Comparison of ENCODE assay signal across 8 cellular contexts in the genomic region with DNA sequence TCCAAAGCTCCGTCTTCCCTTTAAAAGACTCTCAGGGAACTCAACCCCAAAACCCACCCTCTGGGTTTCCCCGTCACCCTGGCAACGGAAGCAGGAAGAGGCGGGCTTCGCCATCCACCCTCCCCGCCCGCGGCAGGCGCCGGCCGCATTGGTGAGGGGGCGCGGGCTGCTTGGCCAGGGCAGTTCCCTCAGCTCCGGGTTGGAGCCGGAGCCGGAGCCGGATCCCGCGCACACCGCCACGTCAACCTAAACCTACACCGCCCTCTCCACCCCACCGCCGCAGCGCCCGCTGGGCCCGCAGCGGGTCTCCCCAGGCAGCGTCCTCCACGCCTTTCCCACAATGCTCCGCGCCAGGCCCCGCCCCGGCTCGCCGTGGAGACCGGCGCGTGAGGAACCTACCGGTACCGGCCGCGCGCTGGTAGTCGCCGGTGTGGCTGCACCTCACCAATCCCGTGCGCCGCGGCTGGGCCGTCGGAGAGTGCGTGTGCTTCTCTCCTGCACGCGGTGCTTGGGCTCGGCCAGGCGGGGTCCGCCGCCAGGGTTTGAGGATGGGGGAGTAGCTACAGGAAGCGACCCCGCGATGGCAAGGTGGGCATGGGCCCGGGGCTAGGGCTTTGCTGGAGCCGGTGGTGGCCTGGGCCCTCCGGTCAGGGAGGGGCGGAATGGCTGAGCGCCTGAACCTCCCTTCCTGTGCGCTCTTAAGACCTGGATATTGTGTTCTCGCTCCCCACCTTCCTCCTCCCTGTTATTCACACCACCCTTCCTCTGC. TPM values are rescaled to one million over a fixed set of nuclear protein-coding genes. Genes with fewer than 3 reads are reported as not detected.
A peak's percentile ranks its signal among the peaks of the same experiment; 100 is the strongest.
DNase-seq lines count a peak whose midpoint lies in the region; ATAC-seq lines count a peak whose summit lies in the region.

A gene with protein sequence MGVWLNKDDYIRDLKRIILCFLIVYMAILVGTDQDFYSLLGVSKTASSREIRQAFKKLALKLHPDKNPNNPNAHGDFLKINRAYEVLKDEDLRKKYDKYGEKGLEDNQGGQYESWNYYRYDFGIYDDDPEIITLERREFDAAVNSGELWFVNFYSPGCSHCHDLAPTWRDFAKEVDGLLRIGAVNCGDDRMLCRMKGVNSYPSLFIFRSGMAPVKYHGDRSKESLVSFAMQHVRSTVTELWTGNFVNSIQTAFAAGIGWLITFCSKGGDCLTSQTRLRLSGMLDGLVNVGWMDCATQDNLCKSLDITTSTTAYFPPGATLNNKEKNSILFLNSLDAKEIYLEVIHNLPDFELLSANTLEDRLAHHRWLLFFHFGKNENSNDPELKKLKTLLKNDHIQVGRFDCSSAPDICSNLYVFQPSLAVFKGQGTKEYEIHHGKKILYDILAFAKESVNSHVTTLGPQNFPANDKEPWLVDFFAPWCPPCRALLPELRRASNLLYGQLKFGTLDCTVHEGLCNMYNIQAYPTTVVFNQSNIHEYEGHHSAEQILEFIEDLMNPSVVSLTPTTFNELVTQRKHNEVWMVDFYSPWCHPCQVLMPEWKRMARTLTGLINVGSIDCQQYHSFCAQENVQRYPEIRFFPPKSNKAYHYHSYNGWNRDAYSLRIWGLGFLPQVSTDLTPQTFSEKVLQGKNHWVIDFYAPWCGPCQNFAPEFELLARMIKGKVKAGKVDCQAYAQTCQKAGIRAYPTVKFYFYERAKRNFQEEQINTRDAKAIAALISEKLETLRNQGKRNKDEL (plus strand): TSS at position 362 of the 769 bp plus-strand sequence. CDS start 1,830 bp downstream, outside the sequence.

- H3K9ac ChIP-seq in HUES64 (ENCODE audit: low read depth, low read length) (peak within 1 kb of the TSS; percentile 97), muscle layer of colon (ENCODE audit: low read length) (peak within 1 kb of the TSS; percentile 71)

- ATAC-seq in GM21515 (IDR thresholded peaks at IDR 0.05; ENCODE audit: unreplicated experiment) (peak; percentile 86), esophagus mucosa (peak; percentile 97)

- H3K36me3 ChIP-seq in HUES64 (ENCODE audit: insufficient read depth, low read length) = peaks cover 36% of the 10 kb centered on the region
- H3K36me3 ChIP-seq in muscle layer of colon (ENCODE audit: insufficient read depth, low read length) = no peaks in the 10 kb centered on the region

- no peaks in the 10 kb centered on the region for H3K27me3 ChIP-seq in HUES64 (ENCODE audit: insufficient read depth, low read length)
- no peaks in the 10 kb centered on the region for H3K27me3 ChIP-seq in muscle layer of colon (ENCODE audit: control insufficient read depth in 1 of 2, insufficient read depth in 2 of 2, low read length in 2 of 2)

- H3K4me1 ChIP-seq in HUES64 (ENCODE audit: insufficient read depth, low read length) (peaks cover 19% of the 10 kb centered on the region), muscle layer of colon (ENCODE audit: insufficient read depth, low read length) (peaks cover 16% of the 10 kb centered on the region)

- H3K9me3 ChIP-seq in HUES64 (ENCODE audit: insufficient read depth, low read depth, low read length) (no peaks in the 10 kb centered on the region), muscle layer of colon (ENCODE audit: low read length) (no peaks in the 10 kb centered on the region)

- under 1% methylated on average over 69 of the region's 69 CpGs for WGBS in HUES64

- DNase-seq in DMS114 treated with DMSO at 0.1 percent for 48 hours (lab: John Stamatoyannopoulos, UW; ENCODE audit: unreplicated experiment) = peak; percentile 37
- DNase-seq in OCI-M1 (lab: John Stamatoyannopoulos, UW) = peak; percentile 98
- peak; percentile 89 for DNase-seq in activated T-cell treated with anti-CD3 and anti-CD28 coated beads, Interleukin-2, amount 50 U/mL, for 1 hour
- DNase-seq in stimulated activated CD8-positive, alpha-beta memory T cell treated with anti-CD3 and anti-CD28 coated beads, Interleukin-7, amount 100 ng/mL, for 24 hours (ENCODE audit: low read depth) = peak; percentile 82

- H3K4me3 ChIP-seq in HUES64 (ENCODE audit: low read length) = peak within 1 kb of the TSS; percentile 100
- H3K4me3 ChIP-seq in muscle layer of colon (ENCODE audit: low read depth in 1 of 2, low read length in 2 of 2) = peak within 1 kb of the TSS; percentile 63 to 66

- H3K27ac ChIP-seq in HUES64 (ENCODE audit: low read depth, low read length) = peak within 1 kb of the TSS; percentile 93
- H3K27ac ChIP-seq in muscle layer of colon (ENCODE audit: low read depth, low read length) = peak within 1 kb of the TSS; percentile 84

RNA-seq across cellular contexts. Expression of the gene that starts here (rescaled TPM):
- 60.9 TPM for polyA plus RNA-seq in HUES64 (2013, experiment 1 of 2)
- 67.1 TPM for polyA plus RNA-seq in HUES64 (2013, experiment 2 of 2)
- total RNA-seq in esophagus mucosa = 32.1 TPM

Comparison
In these comparisons a context has a peak if more than half of its experiments do, and no peak if none do; other contexts are left out.
1. Peak in every context shown above with its lines: DNase-seq, ATAC-seq, H3K4me3 ChIP-seq and H3K27ac ChIP-seq.
2. DNase-seq: peak in every context shown above with its lines; median percentile 98 in OCI-M1; 89 in activated T-cell treated with anti-CD3 and anti-CD28 coated beads, Interleukin-2, amount 50 U/mL, for 1 hour; 82 in stimulated activated CD8-positive, alpha-beta memory T cell treated with anti-CD3 and anti-CD28 coated beads, Interleukin-7, amount 100 ng/mL, for 24 hours; 37 in DMS114 treated with DMSO at 0.1 percent for 48 hours.